In genomic region chr17:75345514-75346167, GRCh38 we compare ENCODE assay signal across 8 cellular contexts. TPM values are rescaled to one million over a fixed set of nuclear protein-coding genes. Genes with fewer than 3 reads are reported as not detected.
A peak's percentile ranks its signal among the peaks of the same experiment; 100 is the strongest.
DNase-seq lines count a peak whose midpoint lies in the region; ATAC-seq and TF ChIP-seq lines count a peak whose summit lies in the region.

No MANE protein-coding gene starts in this region.

- TF ChIP-seq CTCF in DND-41 (IDR thresholded peaks at IDR 0.05; ENCODE audit: borderline replicate concordance, extremely low read depth, low read length, poor library complexity, severe bottlenecking) (peak; percentile 25), nephron (IDR thresholded peaks at IDR 0.05; ENCODE audit: unreplicated experiment in 3 of 3) (no peak), hepatocyte (IDR thresholded peaks at IDR 0.05; ENCODE audit: poor library complexity) (no peak)

- no peaks in the 10 kb centered on the region for H3K9me3 ChIP-seq in DND-41 (ENCODE audit: insufficient read depth, low read length, severe bottlenecking)
- no peaks in the 10 kb centered on the region for H3K9me3 ChIP-seq in hepatocyte (ENCODE audit: low read depth)

- peaks cover 75% of the 10 kb centered on the region for H3K4me1 Mint-ChIP-seq in nephron

- peaks cover 100% of the 10 kb centered on the region for H3K4me1 ChIP-seq in DND-41 (ENCODE audit: insufficient read depth, low read length)
- peaks cover 30% of the 10 kb centered on the region for H3K4me1 ChIP-seq in hepatocyte (ENCODE audit: insufficient read depth)

- peaks cover 8% of the 10 kb centered on the region for H3K36me3 ChIP-seq in DND-41 (ENCODE audit: insufficient read depth, low read length)
- H3K36me3 ChIP-seq in hepatocyte (replicated peaks; ENCODE audit: insufficient read depth, low read depth): no peaks in the 10 kb centered on the region

- no peaks in the 10 kb centered on the region for H3K9me2 ChIP-seq in hepatocyte (replicated peaks; ENCODE audit: insufficient read depth)

- ATAC-seq in DND-41 (ENCODE audit: insufficient read depth, low read depth) (peak; percentile 74), GM19372 (IDR thresholded peaks at IDR 0.05; ENCODE audit: low read depth, unreplicated experiment) (peak; percentile 61), HG03457 (IDR thresholded peaks at IDR 0.05; ENCODE audit: unreplicated experiment) (peak; percentile 36), sciatic nerve (no peak)

- intact Hi-C loops in sciatic nerve (cut with DNase I): no loop called here

- H3K4me3 Mint-ChIP-seq in nephron: peak overlapping the region in 1 of 3 experiments; percentile 48

- H3K79me2 ChIP-seq in DND-41 (ENCODE audit: insufficient read depth, low read length) (peaks cover 99% of the 10 kb centered on the region), hepatocyte (peaks cover 94% of the 10 kb centered on the region)

- peak overlapping the region; percentile 37 to 85 (median 65) for H3K27ac Mint-ChIP-seq in nephron

- H3K4me3 ChIP-seq in DND-41 (ENCODE audit: low read depth in 1 of 2, low read length in 2 of 2) (0 out of 4 replicates have a peak overlapping the region, but pooled peaks of 1 of the 2 experiments have one; percentile 0), hepatocyte (no peak overlapping the region)

- H3K27me3 ChIP-seq in DND-41 (ENCODE audit: insufficient read depth, low read length, poor library complexity): no peaks in the 10 kb centered on the region
- no peaks in the 10 kb centered on the region for H3K27me3 ChIP-seq in hepatocyte

- peaks cover 31% of the 10 kb centered on the region for H4K20me1 ChIP-seq in DND-41 (ENCODE audit: insufficient read depth, low read length)
- H4K20me1 ChIP-seq in hepatocyte (ENCODE audit: insufficient read depth, poor library complexity, severe bottlenecking): peaks cover 70% of the 10 kb centered on the region

- peak overlapping the region; percentile 82 for H3K27ac ChIP-seq in DND-41 (ENCODE audit: low read length)
- no peak overlapping the region for H3K27ac ChIP-seq in hepatocyte

- DNase-seq in DND-41: peak; percentile 62
- peak; percentile 54 for DNase-seq in activated CD8-positive, alpha-beta memory T cell treated with anti-CD3 and anti-CD28 coated beads, Interleukin-2, amount 50 U/mL, for 4 hours
- DNase-seq in GM03348 (ENCODE audit: low spot score): no peak
- DNase-seq in sciatic nerve (ENCODE audit: low spot score): no peak
- DNase-seq in hepatocyte (ENCODE audit: low spot score): no peak

- H3K4me2 ChIP-seq in DND-41 (ENCODE audit: insufficient read depth, low read length) (peak overlapping the region; percentile 45), hepatocyte (no peak overlapping the region)

- no peaks in the 10 kb centered on the region for H3K36me3 Mint-ChIP-seq in nephron (ENCODE audit: low read depth)

- 44% methylated on average over 8 of the region's 8 CpGs for WGBS in hepatocyte (ENCODE audit: low lambda C conversion rate, missing lambda C conversion rate)

- H2AFZ ChIP-seq in DND-41 (ENCODE audit: low read depth, low read length) (no peak overlapping the region), hepatocyte (no peak overlapping the region)

- H3K27me3 Mint-ChIP-seq in nephron (ENCODE audit: low read depth): no peaks in the 10 kb centered on the region

- H3K9me3 Mint-ChIP-seq in nephron: no peaks in the 10 kb centered on the region

- peak overlapping the region; percentile 42 for H3K9ac ChIP-seq in DND-41 (ENCODE audit: low read depth, low read length)

RNA-seq across cellular contexts. Expression of gene SLC25A19, which starts 56.4 kb away (rescaled TPM):
- total RNA-seq in sciatic nerve (22.5 TPM), hepatocyte (4.6 and 10.8 TPM in 2 replicates)
- 7.6 and 8.4 TPM in 2 replicates for polyA plus RNA-seq in hepatocyte

RNA-seq across cellular contexts. Expression of gene GRB2, which starts 59.8 kb away (rescaled TPM):
- total RNA-seq in sciatic nerve (90.4 TPM), hepatocyte (90.6 and 101 TPM in 2 replicates)
- polyA plus RNA-seq in hepatocyte: 82.7 and 86.7 TPM in 2 replicates

Comparison
In these comparisons a context has a peak if more than half of its experiments do, and no peak if none do; other contexts are left out.
1. DNase-seq: peak in DND-41 (single experiment) and activated CD8-positive, alpha-beta memory T cell treated with anti-CD3 and anti-CD28 coated beads, Interleukin-2, amount 50 U/mL, for 4 hours (single experiment); none in GM03348 (single experiment), sciatic nerve (single experiment) and hepatocyte (single experiment).